Comparison of ENCODE assay signal across 26 cellular contexts in genomic region chr5:765948-766631, GRCh38. TPM values are rescaled to one million over a fixed set of nuclear protein-coding genes. Genes with fewer than 3 reads are reported as not detected.
DNase-seq lines count a peak whose midpoint lies in the region; ATAC-seq and TF ChIP-seq lines count a peak whose summit lies in the region.
"Had no signal": no experiment of that assay in that cellular context is flagged by ENCODE, and none has a peak within 500 bp of the region (broad histone marks: within the 10 kb centered on the region; RNA-seq: fewer than 3 reads in every experiment).

No MANE protein-coding gene starts in this region.

- no peaks in the 10 kb centered on the region for H3K27me3 Mint-ChIP-seq in type B pancreatic cell
- no peaks in the 10 kb centered on the region for H3K27me3 Mint-ChIP-seq in activated naive CD8-positive, alpha-beta T cell treated with anti-CD3 and anti-CD28 coated beads for 36 hours
- H3K27me3 Mint-ChIP-seq: activated CD8-positive, alpha-beta T cell treated with anti-CD3 and anti-CD28 coated beads for 36 hours; activated naive CD4-positive, alpha-beta T cell treated with anti-CD3 and anti-CD28 coated beads, Interleukin-2, amount 10 ng/mL, durations not matched to agents 7 days and 5 days had no signal

- POLR2A ChIA-PET in HEK293 (lab: Yijun Ruan, JAX): no interaction called here

- no peak overlapping the region for H3K27ac ChIP-seq in HEK293 (ENCODE audit: extremely low read depth, low read depth, low read length)
- H3K27ac ChIP-seq: neutrophil, tibial artery, WERI-Rb-1 had no signal

- H3K9me3 Mint-ChIP-seq in type B pancreatic cell: no peaks in the 10 kb centered on the region
- H3K9me3 Mint-ChIP-seq in activated naive CD8-positive, alpha-beta T cell treated with anti-CD3 and anti-CD28 coated beads for 36 hours: no peaks in the 10 kb centered on the region
- H3K9me3 Mint-ChIP-seq: activated CD8-positive, alpha-beta T cell treated with anti-CD3 and anti-CD28 coated beads for 36 hours; immature natural killer cell had no signal

- DNase-seq in activated T-cell treated with anti-CD3 and anti-CD28 coated beads, Interleukin-2, amount 50 U/mL, for 1 hour: peak; percentile 18
- DNase-seq in activated T-cell treated with anti-CD3 and anti-CD28 coated beads for 4 hours (no peak), islet precursor cell (peak; percentile 48), type B pancreatic cell (ENCODE audit: extremely low spot score, unreplicated experiment) (peak; percentile 67), pons (ENCODE audit: low spot score) (no peak)
- no peak for DNase-seq in activated naive CD8-positive, alpha-beta T cell treated with anti-CD3 and anti-CD28 coated beads for 36 hours
- DNase-seq: activated CD8-positive, alpha-beta T cell treated with anti-CD3 and anti-CD28 coated beads for 36 hours; activated naive CD4-positive, alpha-beta T cell treated with anti-CD3 and anti-CD28 coated beads, Interleukin-2, amount 10 ng/mL, durations not matched to agents 7 days and 5 days; anterior cingulate cortex; C1 segment of cervical spinal cord; Calu3; central memory CD4-positive, alpha-beta T cell; erythroblast; foreskin fibroblast; HCEC 1CT; immature natural killer cell; KBM-7; NCI-H1436 treated with DMSO at 0.1 percent for 48 hours; NCI-H524; stimulated activated CD4-positive, alpha-beta T cell treated with anti-CD3 and anti-CD28 coated beads, Interleukin-4, amount 100 ng/mL, for 1 hour; stimulated activated naive CD8-positive, alpha-beta T cell treated with anti-CD3 and anti-CD28 coated beads, Interleukin-15, Interleukin-2, amounts not matched to agents 100 U/mL and 50 U/mL, for 24 hours; WERI-Rb-1 had no signal

- no peak for TF ChIP-seq CTCF in HEK293 (tag by site-specific recombination; IDR thresholded peaks at IDR 0.05)
- TF ChIP-seq CTCF in type B pancreatic cell (conservative IDR thresholded peaks at IDR 0.05): no peak

- no peak overlapping the region for H3K4me3 ChIP-seq in HEK293 (ENCODE audit: low read depth, low read length)
- H3K4me3 ChIP-seq: tibial artery had no signal

- CTCF ChIA-PET in HEK293 (lab: Yijun Ruan, JAX): no interaction called here

- H3K4me1 Mint-ChIP-seq in type B pancreatic cell (ENCODE audit: unreplicated experiment): no peaks in the 10 kb centered on the region
- no peaks in the 10 kb centered on the region for H3K4me1 Mint-ChIP-seq in activated naive CD8-positive, alpha-beta T cell treated with anti-CD3 and anti-CD28 coated beads for 36 hours
- H3K4me1 Mint-ChIP-seq: activated naive CD4-positive, alpha-beta T cell treated with anti-CD3 and anti-CD28 coated beads, Interleukin-2, amount 10 ng/mL, durations not matched to agents 7 days and 5 days; immature natural killer cell had no signal

- peaks cover 0 to 13% of the 10 kb centered on the region in 2 experiments; a peak in 1 of 3 replicates for H3K36me3 ChIP-seq in HEK293 (ENCODE audit: control insufficient read depth in 2 of 2, insufficient read depth in 1 of 2, low read length in 2 of 2)
- H3K36me3 ChIP-seq: neutrophil, WERI-Rb-1 had no signal

- ATAC-seq in HG02840 (IDR thresholded peaks at IDR 0.05; ENCODE audit: low FRiP score, unreplicated experiment): no peak
- ATAC-seq: activated CD8-positive, alpha-beta T cell treated with anti-CD3 and anti-CD28 coated beads for 36 hours; stimulated activated naive CD8-positive, alpha-beta T cell treated with anti-CD3 and anti-CD28 coated beads, Interleukin-15, Interleukin-2, amounts not matched to agents 100 U/mL and 50 U/mL, for 24 hours had no signal

- H3K9me3 ChIP-seq in HEK293 (ENCODE audit: control insufficient read depth, insufficient read depth, low read depth, low read length): no peaks in the 10 kb centered on the region
- H3K9me3 ChIP-seq: neutrophil, tibial artery had no signal

- H3K4me3 Mint-ChIP-seq in type B pancreatic cell: no peak overlapping the region
- H3K4me3 Mint-ChIP-seq in activated naive CD8-positive, alpha-beta T cell treated with anti-CD3 and anti-CD28 coated beads for 36 hours: no peak overlapping the region
- H3K4me3 Mint-ChIP-seq: activated CD8-positive, alpha-beta T cell treated with anti-CD3 and anti-CD28 coated beads for 36 hours; activated naive CD4-positive, alpha-beta T cell treated with anti-CD3 and anti-CD28 coated beads, Interleukin-2, amount 10 ng/mL, durations not matched to agents 7 days and 5 days; immature natural killer cell had no signal

- H3K4me1 ChIP-seq in HEK293 (ENCODE audit: control insufficient read depth, insufficient read depth, low read length): no peaks in the 10 kb centered on the region
- H3K4me1 ChIP-seq: tibial artery had no signal

- H3K36me3 Mint-ChIP-seq in type B pancreatic cell: no peaks in the 10 kb centered on the region
- no peaks in the 10 kb centered on the region for H3K36me3 Mint-ChIP-seq in activated naive CD8-positive, alpha-beta T cell treated with anti-CD3 and anti-CD28 coated beads for 36 hours
- H3K36me3 Mint-ChIP-seq: activated naive CD4-positive, alpha-beta T cell treated with anti-CD3 and anti-CD28 coated beads, Interleukin-2, amount 10 ng/mL, durations not matched to agents 7 days and 5 days; immature natural killer cell had no signal

- H3K27ac Mint-ChIP-seq in type B pancreatic cell: no peak overlapping the region
- no peak overlapping the region for H3K27ac Mint-ChIP-seq in activated naive CD8-positive, alpha-beta T cell treated with anti-CD3 and anti-CD28 coated beads for 36 hours
- H3K27ac Mint-ChIP-seq: activated CD8-positive, alpha-beta T cell treated with anti-CD3 and anti-CD28 coated beads for 36 hours; activated naive CD4-positive, alpha-beta T cell treated with anti-CD3 and anti-CD28 coated beads, Interleukin-2, amount 10 ng/mL, durations not matched to agents 7 days and 5 days; immature natural killer cell had no signal

TF ChIP-seq in HEK293, 187 proteins besides CTCF, POLR2A, EP300 and RAD21:
- TF ChIP-seq ZNF302 (tag by site-specific recombination; IDR thresholded peaks at IDR 0.05; ENCODE audit: low read depth): no peak
- no peak for TF ChIP-seq ZSCAN16 (tag by site-specific recombination; IDR thresholded peaks at IDR 0.05)
- TF ChIP-seq OSR2 (tag by site-specific recombination; IDR thresholded peaks at IDR 0.05): no peak
- TF ChIP-seq GLIS1 (tag by site-specific recombination; IDR thresholded peaks at IDR 0.05): peak; percentile 35; the same call in 1 of the 2 replicates
- no peak for TF ChIP-seq ZSCAN5A (tag by site-specific recombination; IDR thresholded peaks at IDR 0.05)
- TF ChIP-seq OVOL3 (tag by site-specific recombination; IDR thresholded peaks at IDR 0.05): no peak
- TF ChIP-seq ZNF549 (tag by site-specific recombination; IDR thresholded peaks at IDR 0.05): no peak
- TF ChIP-seq ZNF555 (tag by site-specific recombination; conservative IDR thresholded peaks at IDR 0.05): no peak
- TF ChIP-seq ZNF658 (tag by site-specific recombination; IDR thresholded peaks at IDR 0.05): no peak

RNA-seq across cellular contexts. Expression of gene ZDHHC11B, which starts 18.4 kb away (rescaled TPM):
- total RNA-seq in type B pancreatic cell (ENCODE audit: low replicate concordance): 2.2 and 4.0 TPM in 2 replicates
- not detected for total RNA-seq in activated naive CD8-positive, alpha-beta T cell treated with anti-CD3 and anti-CD28 coated beads for 36 hours

Comparison
In these comparisons a context has a peak if more than half of its experiments do, and no peak if none do; other contexts are left out.
1. DNase-seq: peak in activated T-cell treated with anti-CD3 and anti-CD28 coated beads, Interleukin-2, amount 50 U/mL, for 1 hour (single experiment), islet precursor cell (single experiment) and type B pancreatic cell (single experiment); none in activated T-cell treated with anti-CD3 and anti-CD28 coated beads for 4 hours (single experiment), activated naive CD8-positive, alpha-beta T cell treated with anti-CD3 and anti-CD28 coated beads for 36 hours (single experiment) and pons (single experiment).